ENCODE assay signal across 19 cellular contexts in genomic region chr5:31106259-31106658, GRCh38.
DNase-seq lines count a peak whose midpoint lies in the region; FAIRE-seq and TF ChIP-seq lines count a peak whose summit lies in the region.
"Had no signal": no experiment of that assay in that cellular context is flagged by ENCODE, and none has a peak within 500 bp of the region (broad histone marks: within the 10 kb centered on the region; RNA-seq: fewer than 3 reads in every experiment).

No MANE protein-coding gene starts in this region.

- DNase-seq in RCC 7860 (ENCODE audit: low spot score) (peak; percentile 70), smooth muscle cell (lab: John Stamatoyannopoulos, UW; ENCODE audit: unreplicated experiment) (no peak), foreskin melanocyte (no peak), caudate nucleus (lab: John Stamatoyannopoulos, UW) (no peak), osteoblast (ENCODE audit: insufficient read length, low spot score, missing footprints) (no peak)
- DNase-seq: activated CD4-positive, alpha-beta T cell treated with anti-CD3 and anti-CD28 coated beads, Interleukin-2, amount 10 ng/mL, durations not matched to agents 7 days and 5 days; BE2C; Calu3; dorsolateral prefrontal cortex; erythroblast; mucosa of descending colon; NCI-H1436; right lobe of liver; stimulated activated naive B cell treated with anti-CD40 and anti-IgM and Interleukin-4, amounts not matched to agents 10 μg/mL and 1 μg/mL and 100 μg/mL, for 72 hours; thyroid gland had no signal

- peaks cover 9% of the 10 kb centered on the region for H3F3A ChIP-seq in smooth muscle cell (ENCODE audit: low read depth)

- H3K27ac ChIP-seq in HUES64 (ENCODE audit: low read depth, low read length) (peak overlapping the region; percentile 69; the same call in 1 of the 2 replicates), smooth muscle cell (ENCODE audit: low read depth) (no peak overlapping the region), caudate nucleus (ENCODE audit: low read depth, low read length) (no peak overlapping the region), osteoblast (ENCODE audit: low read depth, low read length) (no peak overlapping the region)
- H3K27ac ChIP-seq: dorsolateral prefrontal cortex, gastroesophageal sphincter, neutrophil, right lobe of liver had no signal

- H2AFZ ChIP-seq in smooth muscle cell (ENCODE audit: low read depth) (no peak overlapping the region), osteoblast (ENCODE audit: low read length) (no peak overlapping the region)

- H3K4me3 ChIP-seq in HUES64 (ENCODE audit: low read length) (no peak overlapping the region), smooth muscle cell (no peak overlapping the region), osteoblast (ENCODE audit: insufficient read depth, low read length) (no peak overlapping the region)
- H3K4me3 ChIP-seq: dorsolateral prefrontal cortex, gastroesophageal sphincter, mucosa of descending colon, right lobe of liver, thyroid gland had no signal

- H3K4me2 ChIP-seq in smooth muscle cell (peak overlapping the region; percentile 55), osteoblast (ENCODE audit: insufficient read depth, low read length) (no peak overlapping the region)

- H4K20me1 ChIP-seq in smooth muscle cell (ENCODE audit: low read depth), result no peaks in the 10 kb centered on the region
- no peaks in the 10 kb centered on the region for H4K20me1 ChIP-seq in osteoblast (ENCODE audit: insufficient read depth, low read length)

- no peak for TF ChIP-seq CTCF in smooth muscle cell (IDR thresholded peaks at IDR 0.05; ENCODE audit: borderline replicate concordance, insufficient read depth, poor library complexity, severe bottlenecking)
- TF ChIP-seq CTCF in osteoblast (IDR thresholded peaks at IDR 0.05; ENCODE audit: extremely low read depth, low read depth, low read length), result no peak

- FAIRE-seq in RCC 7860 (lab: Jason Lieb, UNC) (no peak), islet of Langerhans (lab: Jason Lieb, UNC) (peak; percentile 97)

- 74% methylated on average over 2 of the region's 2 CpGs for WGBS in HUES64
- 43% methylated on average over 2 of the region's 2 CpGs for WGBS in smooth muscle cell (ENCODE audit: low lambda C conversion rate)

- no peaks in the 10 kb centered on the region for H3K79me2 ChIP-seq in smooth muscle cell (ENCODE audit: low read depth)
- H3K79me2 ChIP-seq in osteoblast (ENCODE audit: insufficient read depth, low read length), result no peaks in the 10 kb centered on the region

- H3K9me3 ChIP-seq in HUES64 (ENCODE audit: insufficient read depth, low read depth, low read length), result no peaks in the 10 kb centered on the region
- H3K9me3 ChIP-seq in smooth muscle cell (replicated peaks; ENCODE audit: low read depth), result no peaks in the 10 kb centered on the region
- H3K9me3 ChIP-seq in osteoblast (ENCODE audit: low read depth, low read length), result no peaks in the 10 kb centered on the region
- H3K9me3 ChIP-seq: BE2C, gastroesophageal sphincter, mucosa of descending colon, neutrophil, right lobe of liver, thyroid gland had no signal

- H3K36me3 ChIP-seq in HUES64 (ENCODE audit: insufficient read depth, low read length) (no peaks in the 10 kb centered on the region), smooth muscle cell (ENCODE audit: low read depth) (no peaks in the 10 kb centered on the region), osteoblast (ENCODE audit: insufficient read depth, low read length) (no peaks in the 10 kb centered on the region)
- H3K36me3 ChIP-seq: BE2C, gastroesophageal sphincter, neutrophil, right lobe of liver, thyroid gland had no signal

- H3K27me3 ChIP-seq in HUES64 (ENCODE audit: insufficient read depth, low read length), result no peaks in the 10 kb centered on the region
- no peaks in the 10 kb centered on the region for H3K27me3 ChIP-seq in smooth muscle cell (ENCODE audit: low read depth)
- H3K27me3 ChIP-seq in osteoblast (ENCODE audit: insufficient read depth, low read length), result no peaks in the 10 kb centered on the region
- H3K27me3 ChIP-seq: BE2C, gastroesophageal sphincter, neutrophil, right lobe of liver, thyroid gland had no signal

- peaks cover 57% of the 10 kb centered on the region for H3K4me1 ChIP-seq in HUES64 (ENCODE audit: insufficient read depth, low read length)
- peaks cover 30% of the 10 kb centered on the region for H3K4me1 ChIP-seq in smooth muscle cell (ENCODE audit: low read depth)
- no peaks in the 10 kb centered on the region for H3K4me1 ChIP-seq in osteoblast (ENCODE audit: insufficient read depth, low read length)
- H3K4me1 ChIP-seq: BE2C, right lobe of liver had no signal

- H3K9ac ChIP-seq in HUES64 (ENCODE audit: low read depth, low read length) (peak overlapping the region; percentile 13; the same call in 1 of the 2 replicates), smooth muscle cell (ENCODE audit: low read depth) (no peak overlapping the region)
